In the genomic region with DNA sequence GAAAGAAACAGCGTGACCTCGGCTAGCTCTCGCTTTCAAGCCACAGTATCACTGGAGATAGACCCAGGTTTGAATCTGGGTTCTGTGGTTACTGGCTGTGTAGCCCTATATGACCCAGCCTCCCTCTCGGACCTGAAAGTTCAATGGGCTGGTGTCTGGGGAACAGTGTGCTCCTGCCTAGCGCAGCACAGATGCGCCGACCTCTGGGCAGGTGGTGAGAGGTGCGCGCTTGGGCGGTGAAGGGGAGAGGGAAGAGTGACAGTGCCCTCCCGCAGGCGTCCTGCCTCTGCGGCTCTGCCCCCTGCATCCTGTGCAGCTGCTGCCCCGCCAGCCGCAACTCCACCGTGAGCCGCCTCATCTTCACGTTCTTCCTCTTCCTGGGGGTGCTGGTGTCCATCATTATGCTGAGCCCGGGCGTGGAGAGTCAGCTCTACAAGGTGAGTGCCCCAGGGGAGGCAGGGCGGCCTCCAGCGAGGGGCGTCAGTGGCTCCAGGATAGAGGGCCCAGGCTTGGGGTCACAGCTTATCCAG, we compare ENCODE assay signal across 9 cellular contexts. TPM values are rescaled to one million over a fixed set of nuclear protein-coding genes. Genes with fewer than 3 reads are reported as not detected.
DNase-seq lines count a peak whose midpoint lies in the region; ATAC-seq and TF ChIP-seq lines count a peak whose summit lies in the region.
"Had no signal": no experiment of that assay in that cellular context is flagged by ENCODE, and none has a peak within 500 bp of the region (broad histone marks: within the 10 kb centered on the region; RNA-seq: fewer than 3 reads in every experiment).

No MANE protein-coding gene starts in this region.

- ATAC-seq in GM18505 (IDR thresholded peaks at IDR 0.05; ENCODE audit: unreplicated experiment) = peak; percentile 69
- peak; percentile 91 for ATAC-seq in GM21423 (IDR thresholded peaks at IDR 0.05; ENCODE audit: unreplicated experiment)
- ATAC-seq in HG03378 (IDR thresholded peaks at IDR 0.05; ENCODE audit: unreplicated experiment) = peak; percentile 72
- peak; percentile 43 for ATAC-seq in central memory CD8-positive, alpha-beta T cell (replicated peaks; ENCODE audit: extremely low read depth, poor library complexity, severe bottlenecking)

- TF ChIP-seq CTCF in chondrocyte (IDR thresholded peaks at IDR 0.05) = no peak

- no peaks in the 10 kb centered on the region for H3K9me3 Mint-ChIP-seq in central memory CD8-positive, alpha-beta T cell
- no peaks in the 10 kb centered on the region for H3K9me3 Mint-ChIP-seq in chondrocyte (ENCODE audit: low read depth)

- H3K4me1 Mint-ChIP-seq in central memory CD8-positive, alpha-beta T cell = peaks cover 7% of the 10 kb centered on the region
- H3K4me1 Mint-ChIP-seq in chondrocyte (ENCODE audit: low read depth) = peaks cover 5% of the 10 kb centered on the region

- no peak for TF ChIP-seq POLR2A in GM18505 (IDR thresholded peaks at IDR 0.05; ENCODE audit: borderline replicate concordance, extremely low read depth, insufficient read depth, insufficient read length)

- H3K27me3 Mint-ChIP-seq in central memory CD8-positive, alpha-beta T cell = peaks cover 68% of the 10 kb centered on the region
- H3K27me3 Mint-ChIP-seq in chondrocyte (ENCODE audit: low read depth) = no peaks in the 10 kb centered on the region
- H3K27me3 Mint-ChIP-seq: progenitor cell of endocrine pancreas had no signal

- no peaks in the 10 kb centered on the region for H3K36me3 Mint-ChIP-seq in central memory CD8-positive, alpha-beta T cell (ENCODE audit: insufficient read depth)
- H3K36me3 Mint-ChIP-seq in chondrocyte (ENCODE audit: low read depth) = peaks cover 1% of the 10 kb centered on the region

- H3K27ac Mint-ChIP-seq in central memory CD8-positive, alpha-beta T cell (ENCODE audit: low read depth) = no peak overlapping the region
- H3K27ac Mint-ChIP-seq in chondrocyte (ENCODE audit: unreplicated experiment) = no peak overlapping the region

- H3K4me3 Mint-ChIP-seq in central memory CD8-positive, alpha-beta T cell = no peak overlapping the region
- H3K4me3 Mint-ChIP-seq in chondrocyte (ENCODE audit: unreplicated experiment) = no peak overlapping the region

- no peak for DNase-seq in central memory CD8-positive, alpha-beta T cell (ENCODE audit: low spot score in 2 of 2)
- no peak for DNase-seq in chondrocyte (ENCODE audit: low spot score)
- DNase-seq in NCI-H2029 (lab: John Stamatoyannopoulos, UW) = no peak
- DNase-seq in stimulated activated CD4-positive, alpha-beta T cell treated with anti-CD3 and anti-CD28 coated beads, Interleukin-4, amount 100 ng/mL, for 1 hour = no peak
- no peak for DNase-seq in SIG-M5 (lab: John Stamatoyannopoulos, UW)

RNA-seq across cellular contexts. Expression of gene SERINC2, which starts 10.5 kb away (rescaled TPM):
- total RNA-seq in chondrocyte = 9.1 to 19.8 TPM (median 19.1 TPM) in 3 replicates

RNA-seq across cellular contexts. Expression of gene FABP3, which starts 50.6 kb away (rescaled TPM):
- total RNA-seq in chondrocyte = 51.8 to 83.8 TPM (median 81.4 TPM) in 3 replicates
